Comparison of ENCODE assay signal across 1 cellular context in the genomic region with DNA sequence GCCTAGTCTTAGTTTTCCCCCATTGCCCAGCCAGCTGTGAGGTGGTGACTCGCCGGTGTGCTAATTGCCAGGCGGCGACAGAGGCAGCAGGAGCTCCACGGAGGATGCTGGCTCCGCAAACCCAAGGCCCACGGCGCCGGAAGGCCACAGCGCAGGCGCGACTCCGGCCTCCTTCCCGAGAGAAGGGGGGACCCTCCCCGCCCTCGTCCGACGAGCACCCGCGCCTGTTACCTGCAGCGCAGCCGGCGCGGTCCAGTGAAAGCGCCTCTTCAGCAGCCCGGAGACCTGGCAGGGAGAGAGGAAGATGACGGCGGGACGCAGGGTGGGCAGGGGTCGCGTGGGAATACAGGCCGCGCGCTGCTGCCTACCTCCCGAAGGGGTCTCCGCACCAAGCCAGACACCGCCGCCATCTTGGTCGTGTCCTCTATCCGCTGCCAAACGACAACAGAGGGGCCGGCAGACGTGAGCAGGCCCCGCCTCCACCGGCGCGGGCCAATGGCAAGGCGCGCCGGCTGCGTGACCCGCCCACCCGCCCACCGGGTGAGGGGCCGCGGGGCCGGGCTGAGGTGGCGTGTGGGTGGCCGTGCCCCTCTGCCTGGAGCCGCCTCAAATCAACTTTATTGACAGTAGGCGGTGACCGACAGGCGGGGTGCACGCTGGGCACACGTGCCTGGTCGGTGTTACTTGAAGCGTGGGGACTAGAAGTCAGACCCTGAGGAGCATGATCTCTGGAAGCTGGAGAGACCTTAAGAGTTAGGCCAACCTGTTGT.
TF ChIP-seq lines count a peak whose summit lies in the region.

A gene (minus strand): TSS at position 433 of the 770 bp plus-strand sequence. CDS start 23 bp downstream, at position 410.

TF ChIP-seq in HepG2, 621 proteins besides CTCF, POLR2A, EP300 and RAD21 (continued from another document and continues in another):
- no peak for TF ChIP-seq RFX3 (CRISPR knock-in tag; IDR thresholded peaks at IDR 0.05)
- TF ChIP-seq, protein P1, sequence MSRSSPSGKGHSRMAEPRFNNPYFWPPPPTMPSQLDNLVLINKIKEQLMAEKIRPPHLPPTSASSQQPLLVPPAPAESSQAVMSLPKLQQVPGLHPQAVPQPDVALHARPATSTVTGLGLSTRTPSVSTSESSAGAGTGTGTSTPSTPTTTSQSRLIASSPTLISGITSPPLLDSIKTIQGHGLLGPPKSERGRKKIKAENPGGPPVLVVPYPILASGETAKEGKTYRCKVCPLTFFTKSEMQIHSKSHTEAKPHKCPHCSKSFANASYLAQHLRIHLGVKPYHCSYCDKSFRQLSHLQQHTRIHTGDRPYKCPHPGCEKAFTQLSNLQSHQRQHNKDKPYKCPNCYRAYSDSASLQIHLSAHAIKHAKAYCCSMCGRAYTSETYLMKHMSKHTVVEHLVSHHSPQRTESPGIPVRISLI (CRISPR knock-in tag; IDR thresholded peaks at IDR 0.05; ENCODE audit: borderline replicate concordance): peak; percentile 52; the same call in 1 of the 2 replicates
- peak; percentile 61; the same call in 1 of the 2 replicates for TF ChIP-seq ZMYM2 (CRISPR knock-in tag; IDR thresholded peaks at IDR 0.05)
- TF ChIP-seq, protein P2, sequence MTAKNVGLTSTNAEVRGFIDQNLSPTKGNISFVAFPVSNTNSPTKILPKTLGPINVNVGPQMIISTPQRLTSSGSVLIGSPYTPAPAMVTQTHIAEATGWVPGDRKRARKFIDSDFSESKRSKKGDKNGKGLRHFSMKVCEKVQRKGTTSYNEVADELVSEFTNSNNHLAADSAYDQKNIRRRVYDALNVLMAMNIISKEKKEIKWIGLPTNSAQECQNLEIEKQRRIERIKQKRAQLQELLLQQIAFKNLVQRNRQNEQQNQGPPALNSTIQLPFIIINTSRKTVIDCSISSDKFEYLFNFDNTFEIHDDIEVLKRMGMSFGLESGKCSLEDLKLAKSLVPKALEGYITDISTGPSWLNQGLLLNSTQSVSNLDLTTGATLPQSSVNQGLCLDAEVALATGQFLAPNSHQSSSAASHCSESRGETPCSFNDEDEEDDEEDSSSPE (CRISPR knock-in tag; IDR thresholded peaks at IDR 0.05): peak; percentile 91
- TF ChIP-seq RBFOX2 (IDR thresholded peaks at IDR 0.05; ENCODE audit: low read depth, low read length): peak; percentile 99
- TF ChIP-seq ZMAT3 (CRISPR knock-in tag; conservative IDR thresholded peaks at IDR 0.05): peak; percentile 93
- TF ChIP-seq NBN (conservative IDR thresholded peaks at IDR 0.05): no peak
- no peak for TF ChIP-seq ZNF33B (CRISPR knock-in tag; IDR thresholded peaks at IDR 0.05)
- no peak for TF ChIP-seq NPAS2 (CRISPR knock-in tag; IDR thresholded peaks at IDR 0.05; ENCODE audit: borderline replicate concordance)
- TF ChIP-seq ZNF180 (CRISPR knock-in tag; IDR thresholded peaks at IDR 0.05; ENCODE audit: borderline replicate concordance, low read depth): no peak
- TF ChIP-seq ZSCAN31 (CRISPR knock-in tag; IDR thresholded peaks at IDR 0.05; ENCODE audit: low read depth): peak; percentile 78; the same call in 1 of the 2 replicates
- TF ChIP-seq ZNF317 (CRISPR knock-in tag; IDR thresholded peaks at IDR 0.05): peak; percentile 62; the same call in 1 of the 2 replicates
- no peak for TF ChIP-seq SMAD9 (CRISPR knock-in tag; IDR thresholded peaks at IDR 0.05)
- no peak for TF ChIP-seq ELF4 (CRISPR knock-in tag; IDR thresholded peaks at IDR 0.05; ENCODE audit: borderline replicate concordance)
- TF ChIP-seq GABPB1 (CRISPR knock-in tag; IDR thresholded peaks at IDR 0.05): peak; percentile 83
- peak; percentile 76 for TF ChIP-seq KDM3A (CRISPR knock-in tag; IDR thresholded peaks at IDR 0.05; ENCODE audit: low read depth)
- TF ChIP-seq NCOR1 (IDR thresholded peaks at IDR 0.05; ENCODE audit: borderline replicate concordance, low read length): no peak
- TF ChIP-seq, protein P3, sequence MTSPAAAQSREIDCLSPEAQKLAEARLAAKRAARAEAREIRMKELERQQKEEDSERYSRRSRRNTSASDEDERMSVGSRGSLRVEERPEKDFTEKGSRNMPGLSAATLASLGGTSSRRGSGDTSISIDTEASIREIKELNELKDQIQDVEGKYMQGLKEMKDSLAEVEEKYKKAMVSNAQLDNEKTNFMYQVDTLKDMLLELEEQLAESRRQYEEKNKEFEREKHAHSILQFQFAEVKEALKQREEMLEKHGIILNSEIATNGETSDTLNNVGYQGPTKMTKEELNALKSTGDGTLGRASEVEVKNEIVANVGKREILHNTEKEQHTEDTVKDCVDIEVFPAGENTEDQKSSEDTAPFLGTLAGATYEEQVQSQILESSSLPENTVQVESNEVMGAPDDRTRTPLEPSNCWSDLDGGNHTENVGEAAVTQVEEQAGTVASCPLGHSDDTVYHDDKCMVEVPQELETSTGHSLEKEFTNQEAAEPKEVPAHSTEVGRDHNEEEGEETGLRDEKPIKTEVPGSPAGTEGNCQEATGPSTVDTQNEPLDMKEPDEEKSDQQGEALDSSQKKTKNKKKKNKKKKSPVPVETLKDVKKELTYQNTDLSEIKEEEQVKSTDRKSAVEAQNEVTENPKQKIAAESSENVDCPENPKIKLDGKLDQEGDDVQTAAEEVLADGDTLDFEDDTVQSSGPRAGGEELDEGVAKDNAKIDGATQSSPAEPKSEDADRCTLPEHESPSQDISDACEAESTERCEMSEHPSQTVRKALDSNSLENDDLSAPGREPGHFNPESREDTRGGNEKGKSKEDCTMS (CRISPR knock-in tag; conservative IDR thresholded peaks at IDR 0.05): no peak
- TF ChIP-seq ZNF350 (CRISPR knock-in tag; IDR thresholded peaks at IDR 0.05; ENCODE audit: borderline replicate concordance, low read depth): peak; percentile 93
- TF ChIP-seq ZSCAN21 (CRISPR knock-in tag; IDR thresholded peaks at IDR 0.05; ENCODE audit: borderline replicate concordance): peak; percentile 94
- TF ChIP-seq ISX (CRISPR knock-in tag; conservative IDR thresholded peaks at IDR 0.05): no peak; the same call in 1 of the 2 replicates
- no peak for TF ChIP-seq KAT2B (IDR thresholded peaks at IDR 0.05; ENCODE audit: borderline replicate concordance, low read depth, low read length)
- no peak for TF ChIP-seq JARID2 (CRISPR knock-in tag; IDR thresholded peaks at IDR 0.05; ENCODE audit: insufficient replicate concordance)
- peak; percentile 74 for TF ChIP-seq MXD4 (CRISPR knock-in tag; IDR thresholded peaks at IDR 0.05)
- peak; percentile 86 for TF ChIP-seq SPEN (CRISPR knock-in tag; IDR thresholded peaks at IDR 0.05; ENCODE audit: low read depth)
- TF ChIP-seq REXO4 (CRISPR knock-in tag; IDR thresholded peaks at IDR 0.05; ENCODE audit: borderline replicate concordance): peak; percentile 93; the same call in 1 of the 2 replicates
- TF ChIP-seq CENPT (CRISPR knock-in tag; IDR thresholded peaks at IDR 0.05; ENCODE audit: low read depth): peak; percentile 87
- peak; percentile 97 for TF ChIP-seq SALL1 (CRISPR knock-in tag; IDR thresholded peaks at IDR 0.05)
- TF ChIP-seq, protein P4, sequence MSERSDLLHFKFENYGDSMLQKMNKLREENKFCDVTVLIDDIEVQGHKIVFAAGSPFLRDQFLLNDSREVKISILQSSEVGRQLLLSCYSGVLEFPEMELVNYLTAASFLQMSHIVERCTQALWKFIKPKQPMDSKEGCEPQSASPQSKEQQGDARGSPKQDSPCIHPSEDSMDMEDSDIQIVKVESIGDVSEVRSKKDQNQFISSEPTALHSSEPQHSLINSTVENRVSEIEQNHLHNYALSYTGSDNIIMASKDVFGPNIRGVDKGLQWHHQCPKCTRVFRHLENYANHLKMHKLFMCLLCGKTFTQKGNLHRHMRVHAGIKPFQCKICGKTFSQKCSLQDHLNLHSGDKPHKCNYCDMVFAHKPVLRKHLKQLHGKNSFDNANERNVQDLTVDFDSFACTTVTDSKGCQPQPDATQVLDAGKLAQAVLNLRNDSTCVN (CRISPR knock-in tag; IDR thresholded peaks at IDR 0.05; ENCODE audit: borderline replicate concordance): peak; percentile 87
- peak; percentile 66; the same call in 1 of the 2 replicates for TF ChIP-seq IRF2 (CRISPR knock-in tag; IDR thresholded peaks at IDR 0.05)
- peak; percentile 72; the same call in 1 of the 2 replicates for TF ChIP-seq WIZ (CRISPR knock-in tag; IDR thresholded peaks at IDR 0.05)
- peak; percentile 27 for TF ChIP-seq CBX1 (IDR thresholded peaks at IDR 0.05; ENCODE audit: low read depth)
- peak; percentile 67; the same call in 1 of the 2 replicates for TF ChIP-seq ZKSCAN8 (CRISPR knock-in tag; IDR thresholded peaks at IDR 0.05; ENCODE audit: borderline replicate concordance)
- TF ChIP-seq ZNF629 (CRISPR knock-in tag; conservative IDR thresholded peaks at IDR 0.05): no peak
- TF ChIP-seq, protein P5, sequence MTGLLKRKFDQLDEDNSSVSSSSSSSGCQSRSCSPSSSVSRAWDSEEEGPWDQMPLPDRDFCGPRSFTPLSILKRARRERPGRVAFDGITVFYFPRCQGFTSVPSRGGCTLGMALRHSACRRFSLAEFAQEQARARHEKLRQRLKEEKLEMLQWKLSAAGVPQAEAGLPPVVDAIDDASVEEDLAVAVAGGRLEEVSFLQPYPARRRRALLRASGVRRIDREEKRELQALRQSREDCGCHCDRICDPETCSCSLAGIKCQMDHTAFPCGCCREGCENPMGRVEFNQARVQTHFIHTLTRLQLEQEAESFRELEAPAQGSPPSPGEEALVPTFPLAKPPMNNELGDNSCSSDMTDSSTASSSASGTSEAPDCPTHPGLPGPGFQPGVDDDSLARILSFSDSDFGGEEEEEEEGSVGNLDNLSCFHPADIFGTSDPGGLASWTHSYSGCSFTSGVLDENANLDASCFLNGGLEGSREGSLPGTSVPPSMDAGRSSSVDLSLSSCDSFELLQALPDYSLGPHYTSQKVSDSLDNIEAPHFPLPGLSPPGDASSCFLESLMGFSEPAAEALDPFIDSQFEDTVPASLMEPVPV (CRISPR knock-in tag; IDR thresholded peaks at IDR 0.05): peak; percentile 94
- TF ChIP-seq KLF9 (CRISPR knock-in tag; IDR thresholded peaks at IDR 0.05; ENCODE audit: low read depth): 0 out of 2 replicates have a peak, but pooled peaks have one; percentile 78
- TF ChIP-seq NONO (IDR thresholded peaks at IDR 0.05): no peak
- no peak; the same call in 1 of the 2 replicates for TF ChIP-seq NONO (CRISPR knock-in tag; conservative IDR thresholded peaks at IDR 0.05)
- no peak for TF ChIP-seq SUZ12 (IDR thresholded peaks at IDR 0.05; ENCODE audit: low read depth, low read length)
- TF ChIP-seq FOXK1 (CRISPR knock-in tag; IDR thresholded peaks at IDR 0.05; ENCODE audit: borderline replicate concordance, low read depth): peak; percentile 77
- peak; percentile 88; the same call in 1 of the 2 replicates for TF ChIP-seq ZNF557 (CRISPR knock-in tag; IDR thresholded peaks at IDR 0.05)
- TF ChIP-seq ZFAT (CRISPR knock-in tag; conservative IDR thresholded peaks at IDR 0.05): no peak
- TF ChIP-seq NFATC3 (CRISPR knock-in tag; IDR thresholded peaks at IDR 0.05): no peak
- 0 out of 2 replicates have a peak, but pooled peaks have one; percentile 62 for TF ChIP-seq DPF2 (CRISPR knock-in tag; IDR thresholded peaks at IDR 0.05; ENCODE audit: borderline replicate concordance, low read depth)
- TF ChIP-seq, protein P6, sequence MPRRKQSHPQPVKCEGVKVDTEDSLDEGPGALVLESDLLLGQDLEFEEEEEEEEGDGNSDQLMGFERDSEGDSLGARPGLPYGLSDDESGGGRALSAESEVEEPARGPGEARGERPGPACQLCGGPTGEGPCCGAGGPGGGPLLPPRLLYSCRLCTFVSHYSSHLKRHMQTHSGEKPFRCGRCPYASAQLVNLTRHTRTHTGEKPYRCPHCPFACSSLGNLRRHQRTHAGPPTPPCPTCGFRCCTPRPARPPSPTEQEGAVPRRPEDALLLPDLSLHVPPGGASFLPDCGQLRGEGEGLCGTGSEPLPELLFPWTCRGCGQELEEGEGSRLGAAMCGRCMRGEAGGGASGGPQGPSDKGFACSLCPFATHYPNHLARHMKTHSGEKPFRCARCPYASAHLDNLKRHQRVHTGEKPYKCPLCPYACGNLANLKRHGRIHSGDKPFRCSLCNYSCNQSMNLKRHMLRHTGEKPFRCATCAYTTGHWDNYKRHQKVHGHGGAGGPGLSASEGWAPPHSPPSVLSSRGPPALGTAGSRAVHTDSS (CRISPR knock-in tag; conservative IDR thresholded peaks at IDR 0.05): no peak
